1 cellular context compared by ENCODE assay signal in genomic region chr19:19533826-19534225, GRCh38.
TF ChIP-seq lines count a peak whose summit lies in the region.

No MANE protein-coding gene starts in this region.

TF ChIP-seq in HCT116, 20 proteins besides CTCF, POLR2A, EP300 and RAD21 (continued from another document):
- TF ChIP-seq REST (IDR thresholded peaks at IDR 0.05; ENCODE audit: low read depth) (no peak), TCF7L2 (IDR thresholded peaks at IDR 0.05; ENCODE audit: borderline replicate concordance, extremely low read depth, insufficient read depth, insufficient read length) (no peak), EZH2phosphoT487 (IDR thresholded peaks at IDR 0.05; ENCODE audit: borderline replicate concordance) (no peak), POLR2AphosphoS5 (IDR thresholded peaks at IDR 0.05; ENCODE audit: low read depth, low read length) (no peak), SIN3A (IDR thresholded peaks at IDR 0.05; ENCODE audit: low read depth) (no peak), CEBPB (IDR thresholded peaks at IDR 0.05; ENCODE audit: low read depth) (no peak), EGR1 (IDR thresholded peaks at IDR 0.05; ENCODE audit: low read depth) (no peak), ZBTB33 (IDR thresholded peaks at IDR 0.05; ENCODE audit: extremely low read depth, insufficient replicate concordance, low read length) (no peak), YY1 (IDR thresholded peaks at IDR 0.05; ENCODE audit: extremely low read depth, insufficient replicate concordance, low read depth, low read length) (no peak), SP1 (IDR thresholded peaks at IDR 0.05; ENCODE audit: low read depth) (no peak), ZNF274 (IDR thresholded peaks at IDR 0.05; ENCODE audit: low read depth, low read length) (no peak), ZFX (IDR thresholded peaks at IDR 0.05) (no peak), ATF3 (IDR thresholded peaks at IDR 0.05) (no peak), ELF1 (IDR thresholded peaks at IDR 0.05; ENCODE audit: borderline replicate concordance, low read depth) (no peak), SRF (IDR thresholded peaks at IDR 0.05; ENCODE audit: low read depth) (no peak), MAX (IDR thresholded peaks at IDR 0.05) (no peak), FOSL1 (IDR thresholded peaks at IDR 0.05; ENCODE audit: low read depth) (no peak), JUND (IDR thresholded peaks at IDR 0.05) (no peak), CBX3 (IDR thresholded peaks at IDR 0.05; ENCODE audit: low read depth) (no peak)
TF ChIP-seq in HCT116: peak in this region for 0.
